20 cellular contexts compared by ENCODE assay signal in genomic region chr6:105257350-105257749, GRCh38.
DNase-seq lines count a peak whose midpoint lies in the region; ATAC-seq and TF ChIP-seq lines count a peak whose summit lies in the region.
"Had no signal": no experiment of that assay in that cellular context is flagged by ENCODE, and none has a peak within 500 bp of the region (broad histone marks: within the 10 kb centered on the region; RNA-seq: fewer than 3 reads in every experiment).

No MANE protein-coding gene starts in this region.

- CTCF ChIA-PET in PC-3 (lab: Charles Lee), result no interaction called here

- TF ChIP-seq EP300 in sigmoid colon (IDR thresholded peaks at IDR 0.05), result no peak

- H3K9ac ChIP-seq in PC-3 (ENCODE audit: low read length), result no peak overlapping the region

- peaks cover 0 to 6% (median 0%) of the 10 kb centered on the region in 3 donors for H3K36me3 Mint-ChIP-seq in naive thymus-derived CD8-positive, alpha-beta T cell
- H3K36me3 Mint-ChIP-seq: activated naive CD4-positive, alpha-beta T cell treated with anti-CD3 and anti-CD28 coated beads, Interleukin-2, amount 10 ng/mL, durations not matched to agents 7 days and 5 days; CD8-positive, alpha-beta memory T cell had no signal

- BruUV-seq in PC-3 (replicated peaks; lab: Mats Ljungman, UMichigan), result no TSS peak

- H3K4me1 ChIP-seq in PC-3 (ENCODE audit: insufficient read depth, low read length) (peaks cover 12% of the 10 kb centered on the region; the same call in 1 of the 2 replicates), sigmoid colon (no peaks in the 10 kb centered on the region)

- peak; percentile 83 for ATAC-seq in GM18498 (IDR thresholded peaks at IDR 0.05; ENCODE audit: unreplicated experiment)
- peak; percentile 70 for ATAC-seq in GM19351 (IDR thresholded peaks at IDR 0.05; ENCODE audit: unreplicated experiment)
- peak; percentile 71 for ATAC-seq in HG02973 (IDR thresholded peaks at IDR 0.05; ENCODE audit: unreplicated experiment)
- 0 out of 2 replicates have a peak, but pooled peaks have one; percentile 37 for ATAC-seq in PC-3
- ATAC-seq in naive thymus-derived CD8-positive, alpha-beta T cell, result no peak
- ATAC-seq in HG03342 (IDR thresholded peaks at IDR 0.05; ENCODE audit: unreplicated experiment), result no peak
- ATAC-seq: activated CD8-positive, alpha-beta T cell treated with anti-CD3 and anti-CD28 coated beads, Interleukin-2, amount 10 ng/mL, durations not matched to agents 7 days and 5 days; activated T-cell treated with anti-CD3 and anti-CD28 coated beads, Interleukin-2, amount 50 U/mL, for 4 hours; GM23338 had no signal

- H3K27me3 ChIP-seq in PC-3 (ENCODE audit: low read length) (no peaks in the 10 kb centered on the region), sigmoid colon (no peaks in the 10 kb centered on the region)

- H3K27ac ChIP-seq in PC-3 (ENCODE audit: low read length) (no peak overlapping the region), sigmoid colon (no peak overlapping the region)

- intact Hi-C loops in PC-3 (cut with micrococcal nuclease) (no loop called here), sigmoid colon (cut with DNase I) (no loop called here)

- no peaks in the 10 kb centered on the region for H4K20me1 ChIP-seq in PC-3 (ENCODE audit: low read length)

- H3K4me3 Mint-ChIP-seq in naive thymus-derived CD8-positive, alpha-beta T cell, result no peak overlapping the region
- H3K4me3 Mint-ChIP-seq: activated CD8-positive, alpha-beta T cell treated with anti-CD3 and anti-CD28 coated beads, Interleukin-2, amount 10 ng/mL, durations not matched to agents 7 days and 5 days; activated naive CD4-positive, alpha-beta T cell treated with anti-CD3 and anti-CD28 coated beads, Interleukin-2, amount 10 ng/mL, durations not matched to agents 7 days and 5 days; activated T-cell treated with anti-CD3 and anti-CD28 coated beads, Interleukin-2, amount 50 U/mL, for 4 hours; CD8-positive, alpha-beta memory T cell; GM23338 had no signal

- POLR2A ChIA-PET in PC-3 (lab: Charles Lee; ENCODE audit: unreplicated experiment), result no interaction called here
- POLR2A ChIA-PET in naive thymus-derived CD8-positive, alpha-beta T cell (lab: Charles Lee), result no interaction called here

- peak; percentile 30 for DNase-seq in PC-3
- no peak for DNase-seq in activated CD8-positive, alpha-beta memory T cell treated with anti-CD3 and anti-CD28 coated beads, Interleukin-2, amount 50 U/mL, for 4 hours
- no peak for DNase-seq in sigmoid colon
- DNase-seq in naive thymus-derived CD8-positive, alpha-beta T cell, result no peak
- DNase-seq: activated CD8-positive, alpha-beta T cell treated with anti-CD3 and anti-CD28 coated beads, Interleukin-2, amount 10 ng/mL, durations not matched to agents 7 days and 5 days; activated naive CD4-positive, alpha-beta T cell treated with anti-CD3 and anti-CD28 coated beads, Interleukin-2, amount 10 ng/mL, durations not matched to agents 7 days and 5 days; activated T-cell treated with anti-CD3 and anti-CD28 coated beads, Interleukin-2, amount 50 U/mL, for 4 hours; caudate nucleus; CD8-positive, alpha-beta memory T cell; DND-41; NCI-H1417 treated with DMSO at 0.1 percent for 48 hours; occipital lobe; stimulated activated CD8-positive, alpha-beta memory T cell treated with anti-CD3 and anti-CD28 coated beads, Interleukin-4, amount 100 ng/mL, for 48 hours; substantia nigra had no signal

- H3K4me3 ChIP-seq in PC-3 (ENCODE audit: low read length), result no peak overlapping the region
- H3K4me3 ChIP-seq in sigmoid colon, result no peak overlapping the region
- H3K4me3 ChIP-seq: GM23338, lung had no signal

- TF ChIP-seq POLR2A in sigmoid colon (IDR thresholded peaks at IDR 0.05), result no peak

- no peaks in the 10 kb centered on the region for H3K36me3 ChIP-seq in PC-3 (ENCODE audit: low read depth, low read length)
- H3K36me3 ChIP-seq in sigmoid colon, result no peaks in the 10 kb centered on the region

- no peaks in the 10 kb centered on the region for H3K9me3 ChIP-seq in PC-3 (ENCODE audit: low read length)
- H3K9me3 ChIP-seq in sigmoid colon, result no peaks in the 10 kb centered on the region

- H3K4me1 Mint-ChIP-seq in naive thymus-derived CD8-positive, alpha-beta T cell, result no peaks in the 10 kb centered on the region
- H3K4me1 Mint-ChIP-seq: activated naive CD4-positive, alpha-beta T cell treated with anti-CD3 and anti-CD28 coated beads, Interleukin-2, amount 10 ng/mL, durations not matched to agents 7 days and 5 days; CD8-positive, alpha-beta memory T cell had no signal

- no peak overlapping the region for H3K4me2 ChIP-seq in PC-3 (ENCODE audit: low read length)
- H3K4me2 ChIP-seq: GM23338 had no signal

- H3K9me2 ChIP-seq in PC-3 (replicated peaks; ENCODE audit: low read length), result no peaks in the 10 kb centered on the region

- no peak for TF ChIP-seq CTCF in PC-3 (conservative IDR thresholded peaks at IDR 0.05; ENCODE audit: low read depth, low read length)
- no peak for TF ChIP-seq CTCF in sigmoid colon (IDR thresholded peaks at IDR 0.05)

- H3K79me2 ChIP-seq in PC-3 (ENCODE audit: low read length), result no peaks in the 10 kb centered on the region

- no peaks in the 10 kb centered on the region for H3F3A ChIP-seq in PC-3 (ENCODE audit: low read length, unreplicated experiment)

- H3K27me3 Mint-ChIP-seq in naive thymus-derived CD8-positive, alpha-beta T cell, result peaks cover 7 to 32% (median 12%) of the 10 kb centered on the region in 5 donors

- no peak overlapping the region for H2AFZ ChIP-seq in PC-3 (ENCODE audit: low read length)

- peaks cover 0 to 12% (median 0%) of the 10 kb centered on the region in 9 donors for H3K9me3 Mint-ChIP-seq in naive thymus-derived CD8-positive, alpha-beta T cell
- H3K9me3 Mint-ChIP-seq: activated naive CD4-positive, alpha-beta T cell treated with anti-CD3 and anti-CD28 coated beads, Interleukin-2, amount 10 ng/mL, durations not matched to agents 7 days and 5 days; activated T-cell treated with anti-CD3 and anti-CD28 coated beads, Interleukin-2, amount 50 U/mL, for 4 hours; CD8-positive, alpha-beta memory T cell; GM23338 had no signal

- H3K27ac Mint-ChIP-seq in naive thymus-derived CD8-positive, alpha-beta T cell, result no peak overlapping the region
- H3K27ac Mint-ChIP-seq: activated CD8-positive, alpha-beta T cell treated with anti-CD3 and anti-CD28 coated beads, Interleukin-2, amount 10 ng/mL, durations not matched to agents 7 days and 5 days; activated naive CD4-positive, alpha-beta T cell treated with anti-CD3 and anti-CD28 coated beads, Interleukin-2, amount 10 ng/mL, durations not matched to agents 7 days and 5 days; CD8-positive, alpha-beta memory T cell; GM23338 had no signal

Comparison
In these comparisons a context has a peak if more than half of its experiments do, and no peak if none do; other contexts are left out.
1. ATAC-seq: peak in GM18498 (single experiment), GM19351 (single experiment), HG02973 (single experiment) and PC-3 (single experiment); none in naive thymus-derived CD8-positive, alpha-beta T cell (0 of 2) and HG03342 (single experiment).